28 cellular contexts compared by ENCODE assay signal in the genomic region with DNA sequence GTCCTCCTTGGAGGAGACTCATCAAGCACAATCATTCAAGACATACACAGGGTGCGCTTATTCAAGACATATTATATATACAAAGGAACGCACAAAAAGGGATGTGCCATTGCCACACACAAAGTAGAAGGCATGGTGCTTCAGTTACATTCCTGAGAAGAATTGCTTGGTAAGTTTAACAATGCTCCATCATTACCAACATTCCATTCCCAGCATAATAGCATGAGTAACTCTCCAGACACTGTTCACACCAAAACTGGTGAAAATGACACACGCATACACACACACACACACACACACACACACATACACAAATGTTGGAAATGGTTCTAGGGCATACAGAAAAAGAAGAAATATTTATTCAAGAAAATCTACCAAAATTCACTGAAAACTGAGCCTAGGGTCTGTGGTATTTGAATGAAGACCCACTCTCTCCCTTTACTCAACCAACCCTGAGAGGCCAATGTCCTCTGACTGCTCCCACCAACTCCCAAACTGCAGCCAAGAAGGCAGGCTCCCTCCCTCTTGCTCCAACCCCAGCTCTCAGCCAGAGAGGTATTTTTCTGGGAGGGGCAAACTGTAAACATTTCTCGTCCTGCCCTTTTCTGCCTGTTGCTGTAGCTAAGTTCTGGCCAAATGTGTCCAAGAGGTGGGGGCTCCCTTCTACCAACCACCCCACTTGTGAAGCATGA. TPM values are rescaled to one million over a fixed set of nuclear protein-coding genes. Genes with fewer than 3 reads are reported as not detected.
"Had no signal": no experiment of that assay in that cellular context is flagged by ENCODE, and none has a peak within 500 bp of the region (broad histone marks: within the 10 kb centered on the region; RNA-seq: fewer than 3 reads in every experiment).

No MANE protein-coding gene starts in this region.

- H3K27ac ChIP-seq: breast epithelium had no signal

- H3K4me1 ChIP-seq: breast epithelium had no signal

- DNase-seq: activated CD4-positive, alpha-beta memory T cell treated with anti-CD3 and anti-CD28 coated beads for 36 hours; activated CD4-positive, alpha-beta T cell treated with anti-CD3 and anti-CD28 coated beads for 36 hours; activated naive CD4-positive, alpha-beta T cell; activated naive CD8-positive, alpha-beta T cell treated with anti-CD3 and anti-CD28 coated beads, Interleukin-2, amount 10 ng/mL, durations not matched to agents 7 days and 5 days; activated T-cell treated with anti-CD3 and anti-CD28 coated beads for 4 hours; effector CD4-positive, alpha-beta T cell; glutamatergic neuron; hippocampal formation; midbrain; nephron progenitor cell; nucleus accumbens; posterior cingulate gyrus; retina; stimulated activated CD4-positive, alpha-beta T cell treated with anti-CD3 and anti-CD28 coated beads, Interleukin-12 subunit alpha, Interleukin-12 subunit beta, amount 100 ng/mL, for 4 hours; stimulated activated CD4-positive, alpha-beta T cell treated with anti-CD3 and anti-CD28 coated beads, Interleukin-1b, Interleukin-23, amount 100 ng/mL, for 48 hours; stimulated activated CD8-positive, alpha-beta memory T cell treated with anti-CD3 and anti-CD28 coated beads, Interleukin-4, amount 100 ng/mL, for 48 hours; stimulated activated naive CD4-positive, alpha-beta T cell had no signal

- H3K27me3 ChIP-seq: breast epithelium had no signal

- ATAC-seq: activated CD4-positive, alpha-beta T cell treated with anti-CD3 and anti-CD28 coated beads for 36 hours; activated T-helper 17 cell treated with anti-CD3 and anti-CD28 coated beads, Interleukin-2, amount 50 U/mL, for 72 hours; esophagus mucosa; left lobe of liver; WTC11 had no signal

- FAIRE-seq: keratinocyte, TTC549 had no signal

RNA-seq across cellular contexts. Expression of gene UGT3A1, which starts 19.9 kb away (rescaled TPM):
- total RNA-seq: activated CD4-positive, alpha-beta memory T cell treated with anti-CD3 and anti-CD28 coated beads for 36 hours; activated CD4-positive, alpha-beta T cell treated with anti-CD3 and anti-CD28 coated beads for 36 hours; activated naive CD8-positive, alpha-beta T cell treated with anti-CD3 and anti-CD28 coated beads, Interleukin-2, amount 10 ng/mL, durations not matched to agents 7 days and 5 days; activated T-helper 17 cell treated with anti-CD3 and anti-CD28 coated beads, Interleukin-2, amount 50 U/mL, for 72 hours; breast epithelium; cerebellum; esophagus mucosa; fibroblast of villous mesenchyme; lung microvascular endothelial cell; ureter had no signal
- polyA plus RNA-seq: keratinocyte had no signal

RNA-seq across cellular contexts. Expression of gene CAPSL, which starts 32.9 kb away (rescaled TPM):
- total RNA-seq: activated naive CD8-positive, alpha-beta T cell treated with anti-CD3 and anti-CD28 coated beads, Interleukin-2, amount 10 ng/mL, durations not matched to agents 7 days and 5 days; breast epithelium; esophagus mucosa; left lobe of liver; lung microvascular endothelial cell; ureter; WTC11 had no signal
- polyA plus RNA-seq: keratinocyte had no signal
